Comparison of ENCODE assay signal across 21 cellular contexts in genomic region chr1:163774390-163774789, GRCh38.
"Had no signal": no experiment of that assay in that cellular context is flagged by ENCODE, and none has a peak within 500 bp of the region (broad histone marks: within the 10 kb centered on the region; RNA-seq: fewer than 3 reads in every experiment).

No MANE protein-coding gene starts in this region.

- ATAC-seq: naive thymus-derived CD4-positive, alpha-beta T cell had no signal

- H3K36me3 Mint-ChIP-seq: activated naive CD4-positive, alpha-beta T cell treated with anti-CD3 and anti-CD28 coated beads, Interleukin-2, amount 10 ng/mL, durations not matched to agents 7 days and 5 days; naive thymus-derived CD4-positive, alpha-beta T cell had no signal

- DNase-seq: activated CD4-positive, alpha-beta T cell treated with anti-CD3 and anti-CD28 coated beads, Interleukin-2, amount 50 U/mL, for 1 hour; activated CD4-positive, CD25-positive, alpha-beta regulatory T cell treated with anti-CD3 and anti-CD28 coated beads, Interleukin-2, amount 50 U/mL, for 72 hours; activated CD8-positive, alpha-beta memory T cell treated with anti-CD3 and anti-CD28 coated beads, Interleukin-2, amount 50 U/mL, for 48 hours; activated effector memory CD4-positive, alpha-beta T cell treated with Interleukin-2 at 50 U/mL for 16 hours; activated naive CD4-positive, alpha-beta T cell treated with anti-CD3 and anti-CD28 coated beads, Interleukin-2, amount 10 ng/mL, durations not matched to agents 7 days and 5 days; activated T-cell treated with anti-CD3 and anti-CD28 coated beads, Interleukin-2, amount 50 U/mL, for 48 hours; aorta; colonic mucosa; erythroblast; foreskin melanocyte; kidney; left ventricle myocardium inferior; naive thymus-derived CD4-positive, alpha-beta T cell; stimulated activated CD4-positive, alpha-beta T cell treated with anti-CD3 and anti-CD28 coated beads, Interleukin-12 subunit alpha, Interleukin-12 subunit beta, amount 100 ng/mL, for 4 hours; stimulated activated CD4-positive, alpha-beta T cell treated with anti-CD3 and anti-CD28 coated beads, Interleukin-1b, Interleukin-23, amount 100 ng/mL, for 48 hours; stimulated activated CD8-positive, alpha-beta memory T cell treated with anti-CD3 and anti-CD28 coated beads, Interleukin-4, amount 100 ng/mL, for 48 hours; stimulated activated naive CD4-positive, alpha-beta T cell treated with Interleukin-2 at 50 U/mL for 16 hours; substantia nigra; T1000; transverse colon had no signal

- H3K4me1 Mint-ChIP-seq: activated naive CD4-positive, alpha-beta T cell treated with anti-CD3 and anti-CD28 coated beads, Interleukin-2, amount 10 ng/mL, durations not matched to agents 7 days and 5 days; central memory CD8-positive, alpha-beta T cell; naive thymus-derived CD4-positive, alpha-beta T cell had no signal

- FAIRE-seq: kidney had no signal

- H3K27ac Mint-ChIP-seq: activated naive CD4-positive, alpha-beta T cell treated with anti-CD3 and anti-CD28 coated beads, Interleukin-2, amount 10 ng/mL, durations not matched to agents 7 days and 5 days had no signal

- H3K27me3 Mint-ChIP-seq: activated naive CD4-positive, alpha-beta T cell treated with anti-CD3 and anti-CD28 coated beads, Interleukin-2, amount 10 ng/mL, durations not matched to agents 7 days and 5 days; central memory CD8-positive, alpha-beta T cell; naive thymus-derived CD4-positive, alpha-beta T cell had no signal

- H3K4me3 Mint-ChIP-seq: activated naive CD4-positive, alpha-beta T cell treated with anti-CD3 and anti-CD28 coated beads, Interleukin-2, amount 10 ng/mL, durations not matched to agents 7 days and 5 days; central memory CD8-positive, alpha-beta T cell; naive thymus-derived CD4-positive, alpha-beta T cell had no signal
